In the genomic region with DNA sequence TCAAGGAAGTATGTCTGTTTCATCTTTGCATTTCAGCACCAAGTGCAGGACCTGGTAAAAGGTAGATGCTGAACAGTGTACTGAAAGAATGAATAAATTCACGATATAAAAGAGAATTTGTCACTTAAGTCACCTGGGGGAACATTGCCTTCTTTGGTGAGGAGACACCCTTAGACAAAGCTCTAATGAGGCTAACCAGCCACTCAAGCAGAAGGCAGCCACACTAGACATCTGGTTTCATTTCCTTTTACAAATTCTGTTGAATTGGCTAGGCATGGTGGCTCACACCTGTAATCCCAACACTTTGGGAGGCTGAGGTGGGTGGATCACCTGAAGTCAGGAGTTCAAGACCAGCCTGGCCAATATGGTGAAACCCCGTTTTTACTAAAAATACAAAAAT, we compare ENCODE assay signal across 1 cellular context.
TF ChIP-seq lines count a peak whose summit lies in the region.

No MANE protein-coding gene starts in this region.

TF ChIP-seq in GM12878, 131 proteins besides CTCF, POLR2A, EP300 and RAD21:
- TF ChIP-seq ZNF217 (IDR thresholded peaks at IDR 0.05) (peak; percentile 37; the same call in 1 of the 2 replicates), SPI1 (IDR thresholded peaks at IDR 0.05; ENCODE audit: borderline replicate concordance, insufficient read depth, low read depth, low read length) (peak; percentile 58; the same call in 1 of the 2 replicates)
